8 cellular contexts compared by ENCODE assay signal in the genomic region with DNA sequence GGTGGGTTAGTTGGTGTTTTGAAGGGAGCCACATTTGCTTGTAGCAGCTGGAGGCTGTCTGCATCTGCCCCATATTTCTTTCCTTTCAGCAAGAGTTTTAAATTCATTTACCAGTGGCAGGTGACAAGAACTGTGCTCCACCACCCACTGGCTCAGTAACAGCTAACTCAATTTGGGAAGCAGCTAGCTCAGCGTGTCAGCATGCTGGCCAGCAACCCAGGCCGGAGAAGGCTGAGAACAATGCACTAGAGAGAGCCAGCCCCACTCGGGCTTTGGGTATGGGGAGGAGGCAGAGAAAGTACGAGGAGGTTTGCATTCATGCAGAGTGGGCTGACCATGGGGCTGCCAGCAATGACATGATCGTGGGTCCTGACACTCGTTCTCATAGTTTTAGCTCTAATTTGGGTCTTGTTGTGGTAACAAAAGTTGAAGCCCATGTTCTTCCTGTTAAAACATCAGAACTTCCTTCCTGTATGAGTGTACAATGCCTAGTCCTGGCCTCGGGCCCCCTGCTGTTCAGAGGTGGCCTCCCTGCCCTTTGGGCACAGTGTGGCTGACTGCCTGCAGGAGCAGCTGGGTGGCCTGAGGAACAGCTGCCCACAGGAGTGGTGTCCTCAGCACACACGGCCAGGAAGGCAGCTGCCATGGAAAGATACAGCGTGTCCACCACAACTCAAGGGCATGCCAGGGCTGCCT. TPM values are rescaled to one million over a fixed set of nuclear protein-coding genes. Genes with fewer than 3 reads are reported as not detected.
DNase-seq lines count a peak whose midpoint lies in the region; ATAC-seq and TF ChIP-seq lines count a peak whose summit lies in the region.

No MANE protein-coding gene starts in this region.

- peaks cover 80% of the 10 kb centered on the region for H3K36me3 Mint-ChIP-seq in activated CD4-positive, alpha-beta memory T cell treated with anti-CD3 and anti-CD28 coated beads, Interleukin-2, amount 10 ng/mL, durations not matched to agents 7 days and 5 days (ENCODE audit: low read depth)

- H3K4me3 Mint-ChIP-seq in activated CD4-positive, alpha-beta memory T cell treated with anti-CD3 and anti-CD28 coated beads, Interleukin-2, amount 10 ng/mL, durations not matched to agents 7 days and 5 days = peak overlapping the region; percentile 12

- DNase-seq in KG1 (lab: John Stamatoyannopoulos, UW) (peak; percentile 36), cardiac septum (ENCODE audit: low spot score) (peak; percentile 90), GM13977 (ENCODE audit: low spot score) (no peak), A172 (ENCODE audit: low spot score) (no peak)
- peak; percentile 66 for DNase-seq in activated CD4-positive, alpha-beta memory T cell treated with anti-CD3 and anti-CD28 coated beads, Interleukin-2, amount 10 ng/mL, durations not matched to agents 7 days and 5 days
- peak; percentile 20 for DNase-seq in stimulated activated CD8-positive, alpha-beta memory T cell treated with anti-CD3 and anti-CD28 coated beads, Interleukin-4, amount 100 ng/mL, for 24 hours (ENCODE audit: low read depth)

- POLR2A ChIA-PET in activated CD4-positive, alpha-beta memory T cell treated with anti-CD3 and anti-CD28 coated beads, Interleukin-2, amount 10 ng/mL, durations not matched to agents 7 days and 5 days (lab: Charles Lee) = interaction anchor here (0.7 to 9.1 kb wide), 13 partner anchors 9 to 76 kb away, joined by 3 to 56 read pairs (median 4); partner anchors contain the start of gene CDC42EP3

- peaks cover 92% of the 10 kb centered on the region for H3K4me1 Mint-ChIP-seq in activated CD4-positive, alpha-beta memory T cell treated with anti-CD3 and anti-CD28 coated beads, Interleukin-2, amount 10 ng/mL, durations not matched to agents 7 days and 5 days

- ATAC-seq in HG02852 (IDR thresholded peaks at IDR 0.05; ENCODE audit: unreplicated experiment) (no peak), GM18502 (IDR thresholded peaks at IDR 0.05; ENCODE audit: poor library complexity, unreplicated experiment) (no peak)

- H3K27ac Mint-ChIP-seq in activated CD4-positive, alpha-beta memory T cell treated with anti-CD3 and anti-CD28 coated beads, Interleukin-2, amount 10 ng/mL, durations not matched to agents 7 days and 5 days = peak overlapping the region; percentile 91

- CTCF ChIA-PET in activated CD4-positive, alpha-beta memory T cell treated with anti-CD3 and anti-CD28 coated beads, Interleukin-2, amount 10 ng/mL, durations not matched to agents 7 days and 5 days (lab: Charles Lee) = interaction anchor here (0.6 to 2.0 kb wide), 21 partner anchors 8 to 252 kb away, joined by 3 to 10 read pairs (median 5); no protein-coding TSS in a partner anchor

- in situ Hi-C loops in GM13977 (cut with MboI; ENCODE audit: low pct_unique_long_range_greater_than_20kb, low sequenced_read_pairs, unreplicated experiment) = no loop called here

- peaks cover 7% of the 10 kb centered on the region for H3K9me3 Mint-ChIP-seq in activated CD4-positive, alpha-beta memory T cell treated with anti-CD3 and anti-CD28 coated beads, Interleukin-2, amount 10 ng/mL, durations not matched to agents 7 days and 5 days

- no peak for TF ChIP-seq CTCF in GM13977 (IDR thresholded peaks at IDR 0.05; ENCODE audit: extremely low read depth, insufficient read depth, missing control alignments)

- H3K27me3 Mint-ChIP-seq in activated CD4-positive, alpha-beta memory T cell treated with anti-CD3 and anti-CD28 coated beads, Interleukin-2, amount 10 ng/mL, durations not matched to agents 7 days and 5 days = no peaks in the 10 kb centered on the region

- intact Hi-C loops in cardiac septum (cut with DNase I) = no loop called here

RNA-seq across cellular contexts. Expression of gene CDC42EP3, which starts 23.0 kb away (rescaled TPM):
- total RNA-seq in activated CD4-positive, alpha-beta memory T cell treated with anti-CD3 and anti-CD28 coated beads, Interleukin-2, amount 10 ng/mL, durations not matched to agents 7 days and 5 days = 10 to 100 TPM; 51.1 to 52.2 TPM
- 194 TPM for total RNA-seq in cardiac septum
- total RNA-seq in A172 (2014; rRNA removed; shearing (Covaris generic)) = 66.8 and 71.5 TPM in 2 replicates

Comparison
In these comparisons a context has a peak if more than half of its experiments do, and no peak if none do; other contexts are left out.
1. DNase-seq: peak in KG1 (single experiment), activated CD4-positive, alpha-beta memory T cell treated with anti-CD3 and anti-CD28 coated beads, Interleukin-2, amount 10 ng/mL, durations not matched to agents 7 days and 5 days (single experiment), cardiac septum (single experiment) and stimulated activated CD8-positive, alpha-beta memory T cell treated with anti-CD3 and anti-CD28 coated beads, Interleukin-4, amount 100 ng/mL, for 24 hours (single experiment); none in GM13977 (single experiment) and A172 (single experiment).